Comparison of ENCODE assay signal across 27 cellular contexts in the genomic region with DNA sequence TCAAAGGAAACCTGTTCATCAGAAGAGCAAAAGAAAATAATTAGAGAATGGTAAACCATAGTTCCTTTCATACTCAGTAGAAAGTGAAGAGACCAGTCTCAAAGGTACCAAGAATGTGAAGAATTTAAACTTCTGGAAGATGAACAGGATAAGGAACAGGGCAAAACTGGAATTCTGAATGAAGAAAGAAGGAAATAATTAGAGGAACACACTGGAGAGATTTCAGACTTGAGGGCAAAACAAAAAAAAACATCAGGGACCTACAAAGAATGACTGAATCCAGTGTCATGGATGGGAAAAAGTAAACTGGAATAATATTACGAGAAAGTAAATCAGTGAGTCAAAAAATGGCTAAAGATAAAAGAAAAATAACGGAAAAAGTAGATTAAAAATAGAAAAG.
"Had no signal": no experiment of that assay in that cellular context is flagged by ENCODE, and none has a peak within 500 bp of the region (broad histone marks: within the 10 kb centered on the region; RNA-seq: fewer than 3 reads in every experiment).

No MANE protein-coding gene starts in this region.

- ATAC-seq: naive thymus-derived CD8-positive, alpha-beta T cell; natural killer cell treated with Interleukin-12 subunit alpha and Interleukin-12 subunit beta and Interleukin-15 and Interleukin-18, amount 100 ng/mL, for 72 hours; psoas muscle; right cardiac atrium; right lobe of liver; stimulated activated memory B cell treated with anti-CD40 and anti-IgM and Interleukin-4, amounts not matched to agents 10 μg/mL and 1 μg/mL and 100 μg/mL, for 72 hours; stimulated activated naive CD8-positive, alpha-beta T cell treated with anti-CD3 and anti-CD28 coated beads, Interleukin-15, amount 100 ng/mL, for 72 hours; stimulated activated naive CD8-positive, alpha-beta T cell treated with anti-CD3 and anti-CD28 coated beads, Interleukin-15, Interleukin-2, amounts not matched to agents 100 U/mL and 50 U/mL, for 24 hours; upper lobe of right lung had no signal

- H3K9ac ChIP-seq: parathyroid adenoma had no signal

- H3K4me3 ChIP-seq: psoas muscle, right lobe of liver, sigmoid colon, suprapubic skin, testis, tibial artery, transverse colon, upper lobe of right lung, uterus had no signal

- H3K36me3 ChIP-seq: right lobe of liver, sigmoid colon, suprapubic skin, tibial artery, transverse colon, upper lobe of right lung, uterus had no signal

- H3K9me3 ChIP-seq: psoas muscle, right lobe of liver, sigmoid colon, suprapubic skin, testis, tibial artery, transverse colon, upper lobe of right lung, uterus had no signal

- H3K27ac ChIP-seq: parathyroid adenoma, psoas muscle, right lobe of liver, sigmoid colon, suprapubic skin, testis, tibial artery, transverse colon, upper lobe of right lung, uterus had no signal

- H3K27me3 ChIP-seq: right lobe of liver, sigmoid colon, suprapubic skin, testis, tibial artery, transverse colon, upper lobe of right lung, uterus had no signal

- H3K4me1 ChIP-seq: parathyroid adenoma, psoas muscle, right lobe of liver, sigmoid colon, suprapubic skin, testis, tibial artery, transverse colon, upper lobe of right lung, uterus had no signal

- H3K79me2 ChIP-seq: parathyroid adenoma had no signal

- H2AFZ ChIP-seq: parathyroid adenoma had no signal

- DNase-seq: naive B cell; naive thymus-derived CD8-positive, alpha-beta T cell; nephron progenitor cell; occipital lobe; posterior cingulate gyrus; psoas muscle; right cardiac atrium; right lobe of liver; sigmoid colon; small intestine; stimulated activated CD4-positive, alpha-beta T cell treated with anti-CD3 and anti-CD28 coated beads, Interleukin-15, amount 100 ng/mL, for 24 hours; stimulated activated CD4-positive, alpha-beta T cell treated with anti-CD3 and anti-CD28 coated beads, Interleukin-2, amount 100 ng/mL, for 24 hours; stimulated activated CD4-positive, alpha-beta T cell treated with anti-CD3 and anti-CD28 coated beads, Interleukin-2, amount 100 ng/mL, for 48 hours; stimulated activated CD4-positive, alpha-beta T cell treated with anti-CD3 and anti-CD28 coated beads, Interleukin-4, amount 100 ng/mL, for 24 hours; stimulated activated CD8-positive, alpha-beta memory T cell treated with anti-CD3 and anti-CD28 coated beads, Interleukin-4, amount 100 ng/mL, for 48 hours; stimulated activated naive CD4-positive, alpha-beta T cell; stimulated activated naive CD8-positive, alpha-beta T cell treated with anti-CD3 and anti-CD28 coated beads, Interleukin-15, amount 100 ng/mL, for 72 hours; stimulated activated naive CD8-positive, alpha-beta T cell treated with anti-CD3 and anti-CD28 coated beads, Interleukin-15, Interleukin-2, amounts not matched to agents 100 U/mL and 50 U/mL, for 24 hours; testis; tibial artery; transverse colon; upper lobe of right lung; uterus had no signal
